11 cellular contexts compared by ENCODE assay signal in genomic region chr1:230517786-230518185, GRCh38.
DNase-seq lines count a peak whose midpoint lies in the region; ATAC-seq and TF ChIP-seq lines count a peak whose summit lies in the region.
"Had no signal": no experiment of that assay in that cellular context is flagged by ENCODE, and none has a peak within 500 bp of the region (broad histone marks: within the 10 kb centered on the region; RNA-seq: fewer than 3 reads in every experiment).

No MANE protein-coding gene starts in this region.

- peak; percentile 85 for DNase-seq in DMS 273 (lab: John Stamatoyannopoulos, UW; ENCODE audit: unreplicated experiment)
- DNase-seq in NCI-H2029 (lab: John Stamatoyannopoulos, UW): peak; percentile 62
- peak; percentile 30 for DNase-seq in RWPE1 (ENCODE audit: low spot score)
- no peak for DNase-seq in right cardiac atrium
- DNase-seq in stimulated activated effector memory CD8-positive, alpha-beta T cell treated with anti-CD3 and anti-CD28 coated beads, Interleukin-12 subunit alpha, Interleukin-12 subunit beta, amount 100 ng/mL, for 72 hours (ENCODE audit: low spot score in 2 of 2): no peak
- DNase-seq in left colon: no peak
- DNase-seq: activated CD4-positive, alpha-beta T cell treated with anti-CD3 and anti-CD28 coated beads, Interleukin-2, amount 50 U/mL, for 48 hours; activated gamma-delta T cell; T-helper 17 cell had no signal

- TF ChIP-seq CTCF in RWPE1 (conservative IDR thresholded peaks at IDR 0.05; ENCODE audit: low read depth): no peak

- no peak overlapping the region for H3K4me3 ChIP-seq in right cardiac atrium (ENCODE audit: low read length)

- CTCF ChIA-PET in RWPE1 (lab: Yijun Ruan, JAX): no interaction called here

- no peaks in the 10 kb centered on the region for H3K36me3 Mint-ChIP-seq in stimulated activated effector memory CD8-positive, alpha-beta T cell treated with anti-CD3 and anti-CD28 coated beads, Interleukin-12 subunit alpha, Interleukin-12 subunit beta, amount 100 ng/mL, for 72 hours

- POLR2A ChIA-PET in RWPE1 (lab: Yijun Ruan, JAX; ENCODE audit: low non-redundant PET): no interaction called here

- H3K27ac ChIP-seq in RWPE1 (no peak overlapping the region), right cardiac atrium (ENCODE audit: low read length) (no peak overlapping the region)

- intact Hi-C loops in right cardiac atrium (cut with DNase I): no loop called here
- intact Hi-C loops in left colon (cut with DNase I, micrococcal nuclease): no loop called here

- 79% methylated on average over 2 of the region's 2 CpGs for WGBS in right cardiac atrium

- ATAC-seq in right cardiac atrium (peak; percentile 26 to 42), HG02973 (IDR thresholded peaks at IDR 0.05; ENCODE audit: unreplicated experiment) (no peak), GM18867 (IDR thresholded peaks at IDR 0.05; ENCODE audit: unreplicated experiment) (no peak), left colon (no peak)
- no peak for ATAC-seq in stimulated activated effector memory CD8-positive, alpha-beta T cell treated with anti-CD3 and anti-CD28 coated beads, Interleukin-12 subunit alpha, Interleukin-12 subunit beta, amount 100 ng/mL, for 72 hours
- ATAC-seq: T-helper 17 cell had no signal

- H3K4me1 ChIP-seq in right cardiac atrium (ENCODE audit: control insufficient read depth, insufficient read depth, low read length): no peaks in the 10 kb centered on the region

- H3K4me3 Mint-ChIP-seq in stimulated activated effector memory CD8-positive, alpha-beta T cell treated with anti-CD3 and anti-CD28 coated beads, Interleukin-12 subunit alpha, Interleukin-12 subunit beta, amount 100 ng/mL, for 72 hours: no peak overlapping the region
- H3K4me3 Mint-ChIP-seq: T-helper 17 cell had no signal

- no peaks in the 10 kb centered on the region for H3K9me3 Mint-ChIP-seq in stimulated activated effector memory CD8-positive, alpha-beta T cell treated with anti-CD3 and anti-CD28 coated beads, Interleukin-12 subunit alpha, Interleukin-12 subunit beta, amount 100 ng/mL, for 72 hours

- no peaks in the 10 kb centered on the region for H3K9me3 ChIP-seq in right cardiac atrium (ENCODE audit: control insufficient read depth, low read length)

- no peaks in the 10 kb centered on the region for H3K4me1 Mint-ChIP-seq in stimulated activated effector memory CD8-positive, alpha-beta T cell treated with anti-CD3 and anti-CD28 coated beads, Interleukin-12 subunit alpha, Interleukin-12 subunit beta, amount 100 ng/mL, for 72 hours
- H3K4me1 Mint-ChIP-seq: T-helper 17 cell had no signal

- no peak overlapping the region for H3K27ac Mint-ChIP-seq in stimulated activated effector memory CD8-positive, alpha-beta T cell treated with anti-CD3 and anti-CD28 coated beads, Interleukin-12 subunit alpha, Interleukin-12 subunit beta, amount 100 ng/mL, for 72 hours
- H3K27ac Mint-ChIP-seq: T-helper 17 cell had no signal

- H3K27me3 ChIP-seq in right cardiac atrium (ENCODE audit: control insufficient read depth, insufficient read depth): no peaks in the 10 kb centered on the region

Comparison
In these comparisons a context has a peak if more than half of its experiments do, and no peak if none do; other contexts are left out.
1. DNase-seq: peak in DMS 273 (single experiment), NCI-H2029 (single experiment) and RWPE1 (single experiment); none in right cardiac atrium (0 of 3), stimulated activated effector memory CD8-positive, alpha-beta T cell treated with anti-CD3 and anti-CD28 coated beads, Interleukin-12 subunit alpha, Interleukin-12 subunit beta, amount 100 ng/mL, for 72 hours (0 of 2) and left colon (0 of 2).
2. ATAC-seq: peak in right cardiac atrium (2 of 2); none in HG02973 (single experiment), GM18867 (single experiment), stimulated activated effector memory CD8-positive, alpha-beta T cell treated with anti-CD3 and anti-CD28 coated beads, Interleukin-12 subunit alpha, Interleukin-12 subunit beta, amount 100 ng/mL, for 72 hours (single experiment) and left colon (single experiment).